ENCODE assay signal across 8 cellular contexts in the genomic region with DNA sequence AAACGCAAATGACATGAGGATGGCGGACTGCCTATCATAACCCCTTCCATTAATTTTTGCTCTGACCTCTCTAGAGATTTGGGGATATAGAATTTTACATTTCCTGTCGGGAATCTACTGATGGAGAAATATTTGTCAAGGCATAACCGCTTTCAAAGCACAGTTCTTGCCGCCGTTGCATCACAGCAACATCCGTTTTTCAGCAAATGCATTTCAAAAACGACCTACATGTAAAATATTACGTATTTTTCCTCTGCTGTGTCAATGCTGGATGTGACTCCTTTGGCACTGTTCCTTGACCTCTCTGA. TPM values are rescaled to one million over a fixed set of nuclear protein-coding genes. Genes with fewer than 3 reads are reported as not detected.
DNase-seq lines count a peak whose midpoint lies in the region; ATAC-seq and TF ChIP-seq lines count a peak whose summit lies in the region.

No MANE protein-coding gene starts in this region.

- DNase-seq in NT2/D1 (ENCODE audit: low read depth, low spot score) (no peak), neural crest cell (ENCODE audit: low read depth, low spot score) (no peak), NCI-H146 treated with DMSO at 0.1 percent for 48 hours (lab: John Stamatoyannopoulos, UW; ENCODE audit: unreplicated experiment) (no peak), GOT3 (lab: John Stamatoyannopoulos, UW) (no peak), GM03348 (ENCODE audit: low spot score) (no peak)
- no peak for DNase-seq in effector memory CD4-positive, alpha-beta T cell

- H3K9me3 Mint-ChIP-seq in neural crest cell: no peaks in the 10 kb centered on the region

- H3K4me1 Mint-ChIP-seq in neural crest cell: peaks cover 45% of the 10 kb centered on the region

- no peaks in the 10 kb centered on the region for H3K36me3 Mint-ChIP-seq in neural crest cell (ENCODE audit: low read depth)

- peak overlapping the region; percentile 8 for H3K4me3 ChIP-seq in NT2/D1 (ENCODE audit: insufficient read length, low read depth)
- H3K4me3 ChIP-seq in effector memory CD4-positive, alpha-beta T cell (ENCODE audit: insufficient read depth, low read depth, low read length, poor library complexity, severe bottlenecking): peak overlapping the region; percentile 94

- no peaks in the 10 kb centered on the region for H3K27me3 Mint-ChIP-seq in neural crest cell (ENCODE audit: low read depth)

- H3K27ac ChIP-seq in C4-2B: peak overlapping the region; percentile 83
- H3K27ac ChIP-seq in effector memory CD4-positive, alpha-beta T cell (ENCODE audit: insufficient read depth, low read length, poor library complexity, severe bottlenecking): peak overlapping the region; percentile 96

- peak overlapping the region; percentile 79 for H3K4me3 Mint-ChIP-seq in neural crest cell

- peaks cover 4% of the 10 kb centered on the region for H3K36me3 ChIP-seq in NT2/D1 (ENCODE audit: insufficient read depth, insufficient read length, low read length)
- no peaks in the 10 kb centered on the region for H3K36me3 ChIP-seq in effector memory CD4-positive, alpha-beta T cell (ENCODE audit: control insufficient read depth, insufficient read depth, low read length)

- TF ChIP-seq CTCF in C4-2B (conservative IDR thresholded peaks at IDR 0.05): no peak
- TF ChIP-seq CTCF in neural crest cell (conservative IDR thresholded peaks at IDR 0.05): no peak

- no peaks in the 10 kb centered on the region for H3K4me1 ChIP-seq in NT2/D1 (ENCODE audit: insufficient read depth, insufficient read length)
- H3K4me1 ChIP-seq in effector memory CD4-positive, alpha-beta T cell (ENCODE audit: control insufficient read depth, insufficient read depth, low read length, poor library complexity, severe bottlenecking): peaks cover 15% of the 10 kb centered on the region

- H3K9ac ChIP-seq in NT2/D1 (ENCODE audit: insufficient read length, low read depth): peak overlapping the region; percentile 43

- H3K9me3 ChIP-seq in NT2/D1 (ENCODE audit: insufficient read depth, low read length): no peaks in the 10 kb centered on the region
- no peaks in the 10 kb centered on the region for H3K9me3 ChIP-seq in effector memory CD4-positive, alpha-beta T cell (ENCODE audit: control insufficient read depth, low read length)

- no peaks in the 10 kb centered on the region for H3K27me3 ChIP-seq in NT2/D1 (ENCODE audit: insufficient read depth, insufficient read length)
- H3K27me3 ChIP-seq in effector memory CD4-positive, alpha-beta T cell (replicated peaks; ENCODE audit: control insufficient read depth, insufficient read depth, low read length, poor library complexity, severe bottlenecking): no peaks in the 10 kb centered on the region

- no peak for ATAC-seq in GM18868 (IDR thresholded peaks at IDR 0.05; ENCODE audit: unreplicated experiment)

- no peak overlapping the region for H3K27ac Mint-ChIP-seq in neural crest cell (ENCODE audit: unreplicated experiment)

RNA-seq across cellular contexts. Expression of gene MIER1, which starts 4.9 kb away (rescaled TPM):
- 29.0 and 31.4 TPM in 2 replicates for total RNA-seq in neural crest cell

RNA-seq across cellular contexts. Expression of gene DNAI4, which starts 5.0 kb away (rescaled TPM):
- 4.0 and 8.0 TPM in 2 replicates for total RNA-seq in neural crest cell
